In the genomic region with DNA sequence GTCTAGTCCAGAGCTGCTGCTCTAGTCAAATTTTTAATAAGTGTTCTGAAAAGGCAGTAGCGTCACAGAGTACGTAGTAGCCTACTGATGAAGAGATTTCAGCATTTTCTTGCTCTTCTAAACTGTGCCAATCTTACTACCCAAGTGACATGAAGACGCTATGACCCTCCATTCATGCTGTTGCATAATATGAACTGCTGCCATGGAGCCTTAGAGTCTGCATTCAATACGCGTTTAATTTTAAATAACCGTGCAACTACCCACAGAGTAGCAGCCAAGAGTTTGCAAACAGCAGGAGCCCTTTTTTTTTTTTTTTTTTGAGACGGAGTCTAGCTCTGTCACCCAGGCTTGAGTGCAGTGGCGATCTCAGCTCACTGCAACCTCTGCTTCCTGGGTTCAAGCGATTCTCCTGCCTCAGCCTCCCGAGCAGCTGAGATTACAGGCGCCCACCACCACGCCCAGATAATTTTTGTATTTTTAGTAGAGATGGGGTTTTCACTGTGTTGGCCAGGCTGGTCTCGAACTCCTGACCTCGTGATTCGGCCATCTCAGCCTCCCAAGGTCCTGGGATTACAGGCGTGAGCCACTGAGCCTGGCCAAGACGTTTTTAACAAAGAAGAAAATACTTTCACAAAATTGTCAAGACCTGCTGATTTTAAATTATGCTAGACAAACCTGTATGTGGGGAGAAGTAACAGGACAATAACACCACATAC, we compare ENCODE assay signal across 25 cellular contexts. TPM values are rescaled to one million over a fixed set of nuclear protein-coding genes. Genes with fewer than 3 reads are reported as not detected.
DNase-seq lines count a peak whose midpoint lies in the region; ATAC-seq and TF ChIP-seq lines count a peak whose summit lies in the region.
"Had no signal": no experiment of that assay in that cellular context is flagged by ENCODE, and none has a peak within 500 bp of the region (broad histone marks: within the 10 kb centered on the region; RNA-seq: fewer than 3 reads in every experiment).

No MANE protein-coding gene starts in this region.

- no peak for DNase-seq in CD4-positive, alpha-beta memory T cell
- no peak for DNase-seq in H9
- no peak for DNase-seq in activated naive CD8-positive, alpha-beta T cell treated with anti-CD3 and anti-CD28 coated beads, Interleukin-2, amount 50 U/mL, for 24 hours
- peak; percentile 51 for DNase-seq in mesenteric fat pad (ENCODE audit: low spot score)
- DNase-seq in DMS153 treated with DMSO at 0.1 percent for 48 hours (lab: John Stamatoyannopoulos, UW; ENCODE audit: unreplicated experiment) = no peak
- DNase-seq in A172 (ENCODE audit: low spot score) = no peak
- no peak for DNase-seq in stimulated activated naive B cell treated with anti-CD40 and anti-IgM and Interleukin-4, amounts not matched to agents 10 μg/mL and 1 μg/mL and 100 μg/mL, for 72 hours
- DNase-seq: activated CD4-positive, CD25-positive, alpha-beta regulatory T cell treated with anti-CD3 and anti-CD28 coated beads, Interleukin-2, amount 50 U/mL, for 72 hours; activated CD8-positive, alpha-beta T cell treated with anti-CD3 and anti-CD28 coated beads, Interleukin-2, amount 10 ng/mL, durations not matched to agents 7 days and 5 days; activated naive CD4-positive, alpha-beta T cell treated with Interleukin-2 at 50 U/mL for 16 hours; activated T-cell treated with anti-CD3 and anti-CD28 coated beads for 4 hours; amygdala; DMS 273 treated with DMSO at 0.1 percent for 48 hours; NCI-H1105 treated with DMSO at 0.1 percent for 48 hours; NCI-H510A; occipital lobe; retina; SIG-M5; spleen; stimulated activated CD4-positive, alpha-beta T cell treated with anti-CD3 and anti-CD28 coated beads, Interleukin-2, amount 100 ng/mL, for 48 hours had no signal

- no peak overlapping the region for H3K4me2 ChIP-seq in H9 (ENCODE audit: insufficient read depth, insufficient read length, low read length)

- no peak overlapping the region for H4K91ac ChIP-seq in H9 (ENCODE audit: insufficient read length, low read depth, low read length)

- H2BK120ac ChIP-seq in H9 (ENCODE audit: low read depth, low read length, poor library complexity, severe bottlenecking) = no peak overlapping the region

- H2AFZ ChIP-seq in H9 (ENCODE audit: low read length) = no peak overlapping the region

- peaks cover 85% of the 10 kb centered on the region for H3K36me3 ChIP-seq in CD4-positive, alpha-beta memory T cell (ENCODE audit: insufficient read depth, low read length)

- ATAC-seq in activated naive CD8-positive, alpha-beta T cell treated with anti-CD3 and anti-CD28 coated beads, Interleukin-2, amount 50 U/mL, for 24 hours = no peak
- no peak for ATAC-seq in stimulated activated naive B cell treated with anti-CD40 and anti-IgM and Interleukin-4, amounts not matched to agents 10 μg/mL and 1 μg/mL and 100 μg/mL, for 72 hours (replicated peaks)
- ATAC-seq: activated CD8-positive, alpha-beta T cell treated with anti-CD3 and anti-CD28 coated beads, Interleukin-2, amount 10 ng/mL, durations not matched to agents 7 days and 5 days; stimulated activated memory B cell treated with anti-CD40 and anti-IgM and Interleukin-4, amounts not matched to agents 10 μg/mL and 1 μg/mL and 100 μg/mL, for 72 hours had no signal

- H3K14ac ChIP-seq in H9 (ENCODE audit: insufficient read depth, low read length) = no peak overlapping the region

- no peak overlapping the region for H3K27ac ChIP-seq in CD4-positive, alpha-beta memory T cell (ENCODE audit: low read depth, low read length)
- H3K27ac ChIP-seq in H9 (ENCODE audit: insufficient read length, low read depth, low read length) = no peak overlapping the region
- H3K27ac ChIP-seq: C4-2B, thoracic aorta had no signal

- peak overlapping the region in 3 of 8 donors; percentile 4 to 36 (median 27) for H3K4me3 Mint-ChIP-seq in CD4-positive, alpha-beta memory T cell
- no peak overlapping the region for H3K4me3 Mint-ChIP-seq in H9
- H3K4me3 Mint-ChIP-seq in activated naive CD8-positive, alpha-beta T cell treated with anti-CD3 and anti-CD28 coated beads, Interleukin-2, amount 50 U/mL, for 24 hours = no peak overlapping the region
- H3K4me3 Mint-ChIP-seq in stimulated activated naive B cell treated with anti-CD40 and anti-IgM and Interleukin-4, amounts not matched to agents 10 μg/mL and 1 μg/mL and 100 μg/mL, for 72 hours = no peak overlapping the region
- H3K4me3 Mint-ChIP-seq: activated CD8-positive, alpha-beta T cell treated with anti-CD3 and anti-CD28 coated beads, Interleukin-2, amount 10 ng/mL, durations not matched to agents 7 days and 5 days; dendritic cell treated with granulocyte-macrophage colony-stimulating factor and Interleukin-4, amounts not matched to agents 40 ng/mL and 50 ng/mL, for 4 days; stimulated activated memory B cell treated with anti-CD40 and anti-IgM and Interleukin-4, amounts not matched to agents 10 μg/mL and 1 μg/mL and 100 μg/mL, for 72 hours had no signal

- H3K27ac Mint-ChIP-seq in CD4-positive, alpha-beta memory T cell = peak overlapping the region in 6 of 7 donors; percentile 8 to 90 (median 68)
- H3K27ac Mint-ChIP-seq in H9 = peak overlapping the region in 2 of 3 experiments; percentile 85 to 91; a peak in 3 of 7 replicates
- H3K27ac Mint-ChIP-seq in activated naive CD8-positive, alpha-beta T cell treated with anti-CD3 and anti-CD28 coated beads, Interleukin-2, amount 50 U/mL, for 24 hours = peak overlapping the region; percentile 35
- no peak overlapping the region for H3K27ac Mint-ChIP-seq in stimulated activated naive B cell treated with anti-CD40 and anti-IgM and Interleukin-4, amounts not matched to agents 10 μg/mL and 1 μg/mL and 100 μg/mL, for 72 hours
- H3K27ac Mint-ChIP-seq: dendritic cell treated with granulocyte-macrophage colony-stimulating factor and Interleukin-4, amounts not matched to agents 40 ng/mL and 50 ng/mL, for 4 days; stimulated activated memory B cell treated with anti-CD40 and anti-IgM and Interleukin-4, amounts not matched to agents 10 μg/mL and 1 μg/mL and 100 μg/mL, for 72 hours had no signal

- H2BK5ac ChIP-seq in H9 (ENCODE audit: insufficient read length, low read length) = no peak overlapping the region

- peaks cover 42% of the 10 kb centered on the region for H3K4me1 ChIP-seq in CD4-positive, alpha-beta memory T cell (ENCODE audit: insufficient read depth, low read length)
- H3K4me1 ChIP-seq in H9 (ENCODE audit: insufficient read depth, low read length) = no peaks in the 10 kb centered on the region

- no peak overlapping the region for H3K9ac ChIP-seq in H9 (ENCODE audit: extremely low read depth, insufficient read length, low read length)

- intact Hi-C loops in CD4-positive, alpha-beta memory T cell (cut with micrococcal nuclease) = no loop called here

- POLR2A ChIA-PET in CD4-positive, alpha-beta memory T cell (lab: Charles Lee; ENCODE audit: partially characterized antibody) = interaction anchor here (1.1 to 1.6 kb wide), 2 partner anchors 13 to 224 kb away, joined by 3 read pairs; no protein-coding TSS in a partner anchor

- H2BK15ac ChIP-seq in H9 (ENCODE audit: low read depth, low read length) = no peak overlapping the region

- peaks cover 0 to 5% (median 0%) of the 10 kb centered on the region in 8 donors for H3K9me3 Mint-ChIP-seq in CD4-positive, alpha-beta memory T cell
- no peaks in the 10 kb centered on the region for H3K9me3 Mint-ChIP-seq in H9
- no peaks in the 10 kb centered on the region for H3K9me3 Mint-ChIP-seq in activated naive CD8-positive, alpha-beta T cell treated with anti-CD3 and anti-CD28 coated beads, Interleukin-2, amount 50 U/mL, for 24 hours
- H3K9me3 Mint-ChIP-seq in stimulated activated naive B cell treated with anti-CD40 and anti-IgM and Interleukin-4, amounts not matched to agents 10 μg/mL and 1 μg/mL and 100 μg/mL, for 72 hours = no peaks in the 10 kb centered on the region
- H3K9me3 Mint-ChIP-seq: dendritic cell treated with granulocyte-macrophage colony-stimulating factor and Interleukin-4, amounts not matched to agents 40 ng/mL and 50 ng/mL, for 4 days; stimulated activated memory B cell treated with anti-CD40 and anti-IgM and Interleukin-4, amounts not matched to agents 10 μg/mL and 1 μg/mL and 100 μg/mL, for 72 hours had no signal

- H3K23ac ChIP-seq in H9 (ENCODE audit: insufficient read length, low read depth, low read length) = no peak overlapping the region

- CTCF ChIA-PET in CD4-positive, alpha-beta memory T cell (lab: Charles Lee; ENCODE audit: partially characterized antibody) = interaction anchor here (0.6 to 2.2 kb wide), 2 partner anchors 17 to 32 kb away, joined by 3 to 5 read pairs; no protein-coding TSS in a partner anchor

- WGBS in H9 (ENCODE audit: extremely low coverage, insufficient read length, low lambda C conversion rate) = no CpG with 5 or more reads among the region's 17 CpGs

- no peak overlapping the region for H4K5ac ChIP-seq in H9 (ENCODE audit: insufficient read length, low read depth, low read length)

- no peaks in the 10 kb centered on the region for H3K23me2 ChIP-seq in H9 (ENCODE audit: insufficient read length, low read depth, low read length, poor library complexity, severe bottlenecking)

- H3K4me3 ChIP-seq in CD4-positive, alpha-beta memory T cell (ENCODE audit: low read length in 2 of 2) = no peak overlapping the region
- H3K4me3 ChIP-seq: cardiac muscle cell, spleen, thoracic aorta had no signal

- no peaks in the 10 kb centered on the region for H3K27me3 ChIP-seq in CD4-positive, alpha-beta memory T cell (ENCODE audit: insufficient read depth, low read length)
- H3K27me3 ChIP-seq in H9 (ENCODE audit: insufficient read depth, low read length) = no peaks in the 10 kb centered on the region
- H3K27me3 ChIP-seq: cardiac muscle cell, spleen had no signal

- no peak overlapping the region for H2BK12ac ChIP-seq in H9 (ENCODE audit: insufficient read length, low read depth, low read length)

- TF ChIP-seq CTCF in H9 (conservative IDR thresholded peaks at IDR 0.05) = no peak

- no peak overlapping the region for H2AK5ac ChIP-seq in H9 (ENCODE audit: insufficient read length, low read length)

- peaks cover 50 to 86% (median 61%) of the 10 kb centered on the region in 4 donors for H3K4me1 Mint-ChIP-seq in CD4-positive, alpha-beta memory T cell
- H3K4me1 Mint-ChIP-seq in H9 = peaks cover 16 to 21% of the 10 kb centered on the region in 2 experiments
- H3K4me1 Mint-ChIP-seq in activated naive CD8-positive, alpha-beta T cell treated with anti-CD3 and anti-CD28 coated beads, Interleukin-2, amount 50 U/mL, for 24 hours = peaks cover 60% of the 10 kb centered on the region
- peaks cover 16 to 49% of the 10 kb centered on the region in 2 donors for H3K4me1 Mint-ChIP-seq in stimulated activated naive B cell treated with anti-CD40 and anti-IgM and Interleukin-4, amounts not matched to agents 10 μg/mL and 1 μg/mL and 100 μg/mL, for 72 hours

- no peak overlapping the region for H4K8ac ChIP-seq in H9 (replicated peaks; ENCODE audit: insufficient read length, low read depth, low read length)

- H3K36me3 Mint-ChIP-seq in CD4-positive, alpha-beta memory T cell = peaks cover 74 to 95% of the 10 kb centered on the region in 2 donors
- H3K36me3 Mint-ChIP-seq in H9 (ENCODE audit: insufficient read depth in 1 of 3, low read depth in 3 of 3) = peaks cover 58 to 95% (median 87%) of the 10 kb centered on the region in 3 experiments
- peaks cover 76% of the 10 kb centered on the region for H3K36me3 Mint-ChIP-seq in activated naive CD8-positive, alpha-beta T cell treated with anti-CD3 and anti-CD28 coated beads, Interleukin-2, amount 50 U/mL, for 24 hours (ENCODE audit: low read depth)
- peaks cover 60 to 69% of the 10 kb centered on the region in 2 donors for H3K36me3 Mint-ChIP-seq in stimulated activated naive B cell treated with anti-CD40 and anti-IgM and Interleukin-4, amounts not matched to agents 10 μg/mL and 1 μg/mL and 100 μg/mL, for 72 hours

- H4K20me1 ChIP-seq in H9 (ENCODE audit: control insufficient read depth, insufficient read depth, insufficient read length) = no peaks in the 10 kb centered on the region

- H3K79me1 ChIP-seq in H9 (ENCODE audit: insufficient read depth, low read depth, low read length, poor library complexity, severe bottlenecking) = peaks cover 3% of the 10 kb centered on the region

- H3K56ac ChIP-seq in H9 (ENCODE audit: insufficient read length, low read depth, low read length) = no peak overlapping the region

- no peak overlapping the region for H2BK20ac ChIP-seq in H9 (ENCODE audit: low read depth, low read length, poor library complexity, severe bottlenecking)

- H3K18ac ChIP-seq in H9 (ENCODE audit: insufficient read length, low read depth, low read length) = no peak overlapping the region

- no peaks in the 10 kb centered on the region for H3K79me2 ChIP-seq in H9 (ENCODE audit: insufficient read depth, low read length)

- no peaks in the 10 kb centered on the region for H3K27me3 Mint-ChIP-seq in CD4-positive, alpha-beta memory T cell
- H3K27me3 Mint-ChIP-seq in H9 (ENCODE audit: low read depth) = no peaks in the 10 kb centered on the region; the same call in 1 of the 2 replicates
- H3K27me3 Mint-ChIP-seq in activated naive CD8-positive, alpha-beta T cell treated with anti-CD3 and anti-CD28 coated beads, Interleukin-2, amount 50 U/mL, for 24 hours = no peaks in the 10 kb centered on the region
- no peaks in the 10 kb centered on the region for H3K27me3 Mint-ChIP-seq in stimulated activated naive B cell treated with anti-CD40 and anti-IgM and Interleukin-4, amounts not matched to agents 10 μg/mL and 1 μg/mL and 100 μg/mL, for 72 hours
- H3K27me3 Mint-ChIP-seq: dendritic cell treated with granulocyte-macrophage colony-stimulating factor and Interleukin-4, amounts not matched to agents 40 ng/mL and 50 ng/mL, for 4 days; stimulated activated memory B cell treated with anti-CD40 and anti-IgM and Interleukin-4, amounts not matched to agents 10 μg/mL and 1 μg/mL and 100 μg/mL, for 72 hours had no signal

- H3T11ph ChIP-seq in H9 (ENCODE audit: low read length) = no peak overlapping the region

- H3K9me3 ChIP-seq in CD4-positive, alpha-beta memory T cell (ENCODE audit: control insufficient read depth in 1 of 2, low read length in 2 of 2) = no peaks in the 10 kb centered on the region
- H3K9me3 ChIP-seq in H9 (ENCODE audit: control insufficient read depth, low read depth, low read length) = no peaks in the 10 kb centered on the region
- H3K9me3 ChIP-seq: spleen, thoracic aorta had no signal

- no peak overlapping the region for H3K4ac ChIP-seq in H9 (ENCODE audit: low read depth, low read length)

RNA-seq across cellular contexts. Expression of gene EZR, which starts 44.3 kb away (rescaled TPM):
- total RNA-seq in CD4-positive, alpha-beta memory T cell = 100 to 1,000 TPM; 264 to 277 TPM
- polyA plus RNA-seq in CD4-positive, alpha-beta memory T cell = 100 to 1,000 TPM; 260 to 268 TPM
- total RNA-seq in H9 (2021) = 375 and 393 TPM in 2 replicates
- total RNA-seq in mesenteric fat pad = 43.1 TPM
- total RNA-seq in A172 (2014; rRNA removed; shearing (Covaris generic)) = 446 and 456 TPM in 2 replicates
